In genomic region chr19:1884719-1885334, GRCh38 we compare ENCODE assay signal across 6 cellular contexts. TPM values are rescaled to one million over a fixed set of nuclear protein-coding genes. Genes with fewer than 3 reads are reported as not detected.
DNase-seq lines count a peak whose midpoint lies in the region; ATAC-seq and TF ChIP-seq lines count a peak whose summit lies in the region.

No MANE protein-coding gene starts in this region.

- H2AFZ ChIP-seq in PC-3 (ENCODE audit: low read length), result peak overlapping the region; percentile 36; the same call in 1 of the 2 replicates

- peak; percentile 15 for ATAC-seq in GM19463 (IDR thresholded peaks at IDR 0.05; ENCODE audit: unreplicated experiment)
- peak; percentile 39 for ATAC-seq in PC-3
- peak in 2 of 4 donors; percentile 1 to 10 for ATAC-seq in heart left ventricle
- no peak for ATAC-seq in thoracic aorta (ENCODE audit: insufficient number of reproducible peaks, low FRiP score, low read depth)
- ATAC-seq in HG03342 (IDR thresholded peaks at IDR 0.05; ENCODE audit: unreplicated experiment), result no peak

- H3K4me2 ChIP-seq in PC-3 (ENCODE audit: low read length), result peak overlapping the region; percentile 100

- intact Hi-C loops in PC-3 (cut with micrococcal nuclease), result loop anchor here (1.0 kb wide), 1 partner anchor 20 kb away; the partner anchor contains the start of genes ADAT3 and SCAMP4
- intact Hi-C loops in heart left ventricle (cut with DNase I), result no loop called here

- no peak for TF ChIP-seq POLR2A in heart left ventricle (IDR thresholded peaks at IDR 0.05)

- H3K9me3 ChIP-seq in PC-3 (ENCODE audit: low read length), result no peaks in the 10 kb centered on the region
- H3K9me3 ChIP-seq in heart left ventricle, result no peaks in the 10 kb centered on the region
- no peaks in the 10 kb centered on the region for H3K9me3 ChIP-seq in thoracic aorta

- POLR2A ChIA-PET in PC-3 (lab: Charles Lee; ENCODE audit: unreplicated experiment), result no interaction called here

- TF ChIP-seq CTCF in PC-3 (conservative IDR thresholded peaks at IDR 0.05; ENCODE audit: low read depth, low read length), result no peak
- no peak for TF ChIP-seq CTCF in heart left ventricle (IDR thresholded peaks at IDR 0.05)
- TF ChIP-seq CTCF in thoracic aorta (IDR thresholded peaks at IDR 0.05), result no peak

- no peaks in the 10 kb centered on the region for H3K9me2 ChIP-seq in PC-3 (replicated peaks; ENCODE audit: low read length)

- H3K27me3 ChIP-seq in PC-3 (ENCODE audit: low read length) (no peaks in the 10 kb centered on the region), heart left ventricle (no peaks in the 10 kb centered on the region), thoracic aorta (replicated peaks; ENCODE audit: insufficient read depth) (no peaks in the 10 kb centered on the region)

- no peaks in the 10 kb centered on the region for H3F3A ChIP-seq in PC-3 (ENCODE audit: low read length, unreplicated experiment)

- WGBS in heart left ventricle, 4 donors, result 0 to 1% (median 1%) methylated on average over 26 to 56 of the region's 56 CpGs

- H3K4me1 ChIP-seq in PC-3 (ENCODE audit: insufficient read depth, low read length), result peaks cover 8% of the 10 kb centered on the region
- H3K4me1 ChIP-seq in heart left ventricle, result peaks cover 4 to 67% (median 39%) of the 10 kb centered on the region in 12 donors
- peaks cover 17 to 42% of the 10 kb centered on the region in 2 donors for H3K4me1 ChIP-seq in thoracic aorta (ENCODE audit: control insufficient read depth in 1 of 2, low read depth in 2 of 2)

- H3K27ac ChIP-seq in PC-3 (ENCODE audit: low read length), result peak overlapping the region; percentile 16; the same call in 1 of the 2 replicates
- peak overlapping the region; percentile 86 to 97 (median 92) for H3K27ac ChIP-seq in heart left ventricle
- peak overlapping the region; percentile 56 to 70 for H3K27ac ChIP-seq in thoracic aorta

- CTCF ChIA-PET in PC-3 (lab: Charles Lee), result interaction anchor here (0.6 kb wide), 2 partner anchors 17 to 40 kb away, joined by 3 to 10 read pairs; no protein-coding TSS in a partner anchor

- peaks cover 14% of the 10 kb centered on the region; the same call in 1 of the 2 replicates for H4K20me1 ChIP-seq in PC-3 (ENCODE audit: low read length)

- H3K79me2 ChIP-seq in PC-3 (ENCODE audit: low read length), result peaks cover 33% of the 10 kb centered on the region

- H3K4me3 ChIP-seq in PC-3 (ENCODE audit: low read length), result peak overlapping the region; percentile 82
- peak overlapping the region; percentile 71 to 99 (median 96) for H3K4me3 ChIP-seq in heart left ventricle
- peak overlapping the region; percentile 95 for H3K4me3 ChIP-seq in thoracic aorta

- DNase-seq in PC-3, result no peak
- DNase-seq in heart left ventricle, result no peak
- DNase-seq in thoracic aorta (ENCODE audit: low spot score), result no peak
- DNase-seq in central memory CD4-positive, alpha-beta T cell, result no peak

- H3K36me3 ChIP-seq in PC-3 (ENCODE audit: low read depth, low read length), result no peaks in the 10 kb centered on the region
- peaks cover 0 to 12% (median 3%) of the 10 kb centered on the region in 9 donors for H3K36me3 ChIP-seq in heart left ventricle
- no peaks in the 10 kb centered on the region for H3K36me3 ChIP-seq in thoracic aorta

- H3K9ac ChIP-seq in PC-3 (ENCODE audit: low read length), result peak overlapping the region; percentile 83

- BruUV-seq in PC-3 (replicated peaks; lab: Mats Ljungman, UMichigan), result no TSS peak

RNA-seq across cellular contexts. Expression of gene ABHD17A, which starts 0.5 kb away (rescaled TPM):
- 101 and 102 TPM in 2 replicates for total RNA-seq in PC-3 (2014; rRNA removed)
- 100 to 1,000 TPM in 2 of 9 donors, 10 to 100 TPM in 7; 48.5 to 121 (median 52.0) TPM for total RNA-seq in heart left ventricle
- polyA plus RNA-seq in heart left ventricle, result 100 to 1,000 TPM in 1 of 2 donors, 10 to 100 TPM in 1; 64.1 to 116 TPM
- 100 to 1,000 TPM in 1 of 2 donors, 10 to 100 TPM in 1; 96.8 to 143 TPM for total RNA-seq in thoracic aorta

RNA-seq across cellular contexts. Expression of gene ADAT3, which starts 20.4 kb away (rescaled TPM):
- 8.4 and 10.3 TPM in 2 replicates for total RNA-seq in PC-3 (2014; rRNA removed)
- total RNA-seq in heart left ventricle, result 1 to 10 TPM; 1.2 to 5.1 (median 1.9) TPM
- polyA plus RNA-seq in heart left ventricle, result 1 to 10 TPM; 1.6 to 3.1 TPM
- total RNA-seq in thoracic aorta, result 1 to 10 TPM; 3.9 to 8.4 TPM

RNA-seq across cellular contexts. Expression of gene SCAMP4, which starts 20.4 kb away (rescaled TPM):
- total RNA-seq in PC-3 (2014; rRNA removed) (61.5 and 73.7 TPM in 2 replicates), heart left ventricle (10 to 100 TPM; 13.5 to 38.8 (median 19.1) TPM), thoracic aorta (10 to 100 TPM; 44.1 to 73.7 TPM)
- polyA plus RNA-seq in heart left ventricle, result 10 to 100 TPM; 15.4 to 28.3 TPM

RNA-seq across cellular contexts. Expression of gene KLF16, which starts 21.4 kb away (rescaled TPM):
- total RNA-seq in PC-3 (2014; rRNA removed) (15.1 and 20.9 TPM in 2 replicates), heart left ventricle (10 to 100 TPM in 4 of 9 donors, 1 to 10 TPM in 5; 2.9 to 19.7 (median 9.2) TPM), thoracic aorta (10 to 100 TPM in 1 of 2 donors, 1 to 10 TPM in 1; 7.7 to 11.0 TPM)
- 10 to 100 TPM in 1 of 2 donors, 1 to 10 TPM in 1; 3.5 to 10.2 TPM for polyA plus RNA-seq in heart left ventricle

RNA-seq across cellular contexts. Expression of gene REXO1, which starts 36.5 kb away (rescaled TPM):
- total RNA-seq in PC-3 (2014; rRNA removed), result 21.4 and 24.3 TPM in 2 replicates
- total RNA-seq in heart left ventricle, result 10 to 100 TPM; 13.2 to 22.4 (median 16.5) TPM
- 10 to 100 TPM; 16.3 to 16.4 TPM for polyA plus RNA-seq in heart left ventricle
- total RNA-seq in thoracic aorta, result 10 to 100 TPM; 18.2 to 24.5 TPM

Comparison
In these comparisons a context has a peak if more than half of its experiments do, and no peak if none do; other contexts are left out.
1. ATAC-seq: peak in GM19463 (single experiment) and PC-3 (single experiment); none in thoracic aorta (single experiment) and HG03342 (single experiment).
2. H3K27ac ChIP-seq: peak in every context shown above with its lines; median percentile 92 in heart left ventricle; 63 in thoracic aorta; 16 in PC-3.
3. Peak in every context shown above with its lines, with median percentiles within 50 percentile points of each other: H3K4me3 ChIP-seq.